Comparison of ENCODE assay signal across 20 cellular contexts in the genomic region with DNA sequence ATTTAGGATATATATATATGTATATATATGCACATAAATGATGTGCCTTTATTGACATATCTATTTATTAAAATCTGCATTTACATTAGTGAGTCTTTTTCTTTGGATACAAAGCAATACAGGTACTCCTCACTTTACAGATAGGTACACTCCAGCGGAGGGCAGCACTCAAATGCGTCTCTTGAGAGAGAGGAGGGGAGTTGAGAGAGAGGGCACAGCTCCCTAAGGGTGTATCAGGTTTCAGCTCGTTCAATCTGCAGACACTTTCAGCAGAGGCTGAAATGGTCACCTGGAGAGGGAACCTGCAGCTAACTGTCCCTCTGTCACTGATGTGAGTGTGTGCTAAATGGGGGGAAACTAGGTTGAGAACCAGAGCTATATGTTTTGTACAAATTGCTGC. TPM values are rescaled to one million over a fixed set of nuclear protein-coding genes. Genes with fewer than 3 reads are reported as not detected.
DNase-seq lines count a peak whose midpoint lies in the region; ATAC-seq, FAIRE-seq and TF ChIP-seq lines count a peak whose summit lies in the region.
"Had no signal": no experiment of that assay in that cellular context is flagged by ENCODE, and none has a peak within 500 bp of the region (broad histone marks: within the 10 kb centered on the region; RNA-seq: fewer than 3 reads in every experiment).

No MANE protein-coding gene starts in this region.

- no peaks in the 10 kb centered on the region for H3K4me1 ChIP-seq in Caco-2
- H3K4me1 ChIP-seq in ovary (ENCODE audit: insufficient read depth) = no peaks in the 10 kb centered on the region
- H3K4me1 ChIP-seq: transverse colon had no signal

- FAIRE-seq in GM12892 (lab: Jason Lieb, UNC) = no peak
- FAIRE-seq: astrocyte, colon, H54 had no signal

- no peak overlapping the region for H3K27ac ChIP-seq in ovary
- H3K27ac ChIP-seq: transverse colon had no signal

- WGBS in ovary, 3 donors = 1 to 3% (median 3%) methylated on average over 3 of the region's 3 CpGs

- DNase-seq in Caco-2 (peak; percentile 30 to 37), HEK293T (ENCODE audit: extremely low spot score) (peak; percentile 23), NCI-H2107 treated with DMSO at 0.1 percent for 48 hours (lab: John Stamatoyannopoulos, UW; ENCODE audit: unreplicated experiment) (peak; percentile 73), SK-N-DZ (ENCODE audit: low spot score) (peak; percentile 79), AG08396 (ENCODE audit: low spot score) (no peak), GM12892 (ENCODE audit: insufficient read length) (no peak), ovary (no peak)
- DNase-seq: activated CD4-positive, CD25-positive, alpha-beta regulatory T cell; activated naive CD4-positive, alpha-beta T cell; islet precursor cell; NCI-H2081 treated with DMSO at 0.1 percent for 48 hours; transverse colon had no signal

- H3K27ac Mint-ChIP-seq in Caco-2 (ENCODE audit: unreplicated experiment) = no peak overlapping the region
- H3K27ac Mint-ChIP-seq: mesothelial cell of epicardium had no signal

- H3K36me3 ChIP-seq in Caco-2 (ENCODE audit: control insufficient read depth, insufficient read depth, low read length) (no peaks in the 10 kb centered on the region), ovary (no peaks in the 10 kb centered on the region)
- H3K36me3 ChIP-seq: transverse colon had no signal

- TF ChIP-seq EP300 in ovary (IDR thresholded peaks at IDR 0.05) = no peak

- H3K4me3 ChIP-seq in Caco-2 (ENCODE audit: low read depth, low read length) (no peak overlapping the region), ovary (no peak overlapping the region)
- H3K4me3 ChIP-seq: transverse colon had no signal

- TF ChIP-seq POLR2A in GM12892 (IDR thresholded peaks at IDR 0.05; ENCODE audit: low read depth, low read length) (no peak), ovary (IDR thresholded peaks at IDR 0.05) (no peak)

- intact Hi-C loops in Caco-2 (cut with micrococcal nuclease; ENCODE audit: unreplicated experiment) (no loop called here), ovary (cut with DNase I) (no loop called here)

- no peak for ATAC-seq in HG03432 (IDR thresholded peaks at IDR 0.05; ENCODE audit: unreplicated experiment)
- ATAC-seq: Panc1 had no signal

- no peaks in the 10 kb centered on the region for H3K4me1 Mint-ChIP-seq in Caco-2 (ENCODE audit: low read depth, unreplicated experiment)
- H3K4me1 Mint-ChIP-seq: mesothelial cell of epicardium had no signal

- H3K9me3 ChIP-seq in Caco-2 (peaks cover 11% of the 10 kb centered on the region), ovary (no peaks in the 10 kb centered on the region)
- H3K9me3 ChIP-seq: transverse colon had no signal

- POLR2A ChIA-PET in Caco-2 (lab: Charles Lee) (no interaction called here), HEK293T (lab: Yijun Ruan, JAX) (no interaction called here)

- no peaks in the 10 kb centered on the region for H3K36me3 Mint-ChIP-seq in Caco-2 (ENCODE audit: insufficient read depth, unreplicated experiment)
- H3K36me3 Mint-ChIP-seq: mesothelial cell of epicardium had no signal

- peaks cover 12% of the 10 kb centered on the region for H3K9me3 Mint-ChIP-seq in Caco-2 (ENCODE audit: unreplicated experiment)

- TF ChIP-seq CTCF in Caco-2 (IDR thresholded peaks at IDR 0.05; ENCODE audit: insufficient read depth in 1 of 2, low read depth in 1 of 2, low read length in 1 of 2, severe bottlenecking in 1 of 2, unreplicated experiment in 1 of 2) = peak in 1 of 2 experiments; percentile 30
- TF ChIP-seq CTCF in ovary (IDR thresholded peaks at IDR 0.05) = no peak

- peaks cover 10% of the 10 kb centered on the region for H3K27me3 Mint-ChIP-seq in Caco-2 (ENCODE audit: insufficient read depth, unreplicated experiment)

- CTCF ChIA-PET in Caco-2 (lab: Charles Lee) = no interaction called here
- CTCF ChIA-PET in HEK293T (lab: Yijun Ruan, JAX) = no interaction called here

- no TSS peak for BruUV-seq in Caco-2 (replicated peaks; lab: Mats Ljungman, UMichigan)

- no peaks in the 10 kb centered on the region for H3K27me3 ChIP-seq in Caco-2 (replicated peaks; ENCODE audit: control insufficient read depth, insufficient read depth, low read length)
- no peaks in the 10 kb centered on the region for H3K27me3 ChIP-seq in ovary
- H3K27me3 ChIP-seq: transverse colon had no signal

- H3K4me3 Mint-ChIP-seq in Caco-2 (ENCODE audit: unreplicated experiment) = no peak overlapping the region
- H3K4me3 Mint-ChIP-seq: mesothelial cell of epicardium had no signal

TF ChIP-seq in HEK293T, 16 proteins besides CTCF, POLR2A, EP300 and RAD21:
- no peak for TF ChIP-seq CTBP1 (IDR thresholded peaks at IDR 0.05; ENCODE audit: borderline replicate concordance)
- no peak for TF ChIP-seq FOXK2 (IDR thresholded peaks at IDR 0.05)
- no peak for TF ChIP-seq ARNT (IDR thresholded peaks at IDR 0.05)
- no peak for TF ChIP-seq ZNF384 (IDR thresholded peaks at IDR 0.05)
- no peak for TF ChIP-seq L3MBTL2 (conservative IDR thresholded peaks at IDR 0.05)
- TF ChIP-seq FOXA1 (IDR thresholded peaks at IDR 0.05) = no peak
- TF ChIP-seq NFRKB (IDR thresholded peaks at IDR 0.05) = no peak

RNA-seq across cellular contexts. Expression of a gene that starts 21.5 kb away (rescaled TPM):
- total RNA-seq in Caco-2 (2022) (not detected in 2 replicates), ovary (not detected)
- polyA plus RNA-seq in SK-N-DZ (2014; cell fraction: cytosol; rRNA removed) = 0.14 TPM in 1 of 2 replicates, not detected in the other
- 0.10 and 0.88 TPM in 2 replicates for polyA plus RNA-seq in SK-N-DZ (2014; cell fraction: nucleus; rRNA removed)
- not detected for polyA plus RNA-seq in GM12892 (2012; ENCODE audit: missing spikeins)
- polyA plus RNA-seq in ovary = not detected
- total RNA-seq: astrocyte, epithelial cell of proximal tubule, glomerular endothelial cell, mesothelial cell of epicardium, transverse colon had no signal

Comparison
In these comparisons a context has a peak if more than half of its experiments do, and no peak if none do; other contexts are left out.
1. DNase-seq: peak in Caco-2 (2 of 2), HEK293T (single experiment), NCI-H2107 treated with DMSO at 0.1 percent for 48 hours (single experiment) and SK-N-DZ (single experiment); none in AG08396 (single experiment), GM12892 (single experiment) and ovary (0 of 5).